2 cellular contexts compared by ENCODE assay signal in genomic region chr18:9289698-9290097, GRCh38.
TF ChIP-seq lines count a peak whose summit lies in the region.

No MANE protein-coding gene starts in this region.

TF ChIP-seq in H1, 55 proteins besides CTCF, POLR2A, EP300 and RAD21 (continued from another document):
- peak; percentile 95 for TF ChIP-seq MAFK (IDR thresholded peaks at IDR 0.05; ENCODE audit: low read depth, low read length)
- TF ChIP-seq MAX (IDR thresholded peaks at IDR 0.05): no peak
- no peak for TF ChIP-seq RFX5 (IDR thresholded peaks at IDR 0.05; ENCODE audit: borderline replicate concordance, low read depth, low read length)
- no peak for TF ChIP-seq SIRT6 (IDR thresholded peaks at IDR 0.05; ENCODE audit: low read length)
- TF ChIP-seq JUN (IDR thresholded peaks at IDR 0.05; ENCODE audit: low read depth, low read length): no peak
- no peak for TF ChIP-seq ATF2 (IDR thresholded peaks at IDR 0.05; ENCODE audit: low read length)

TF ChIP-seq in WTC11, 78 proteins besides CTCF, POLR2A, EP300 and RAD21 (continued from another document):
- TF ChIP-seq ATF2 (CRISPR knock-in tag; IDR thresholded peaks at IDR 0.05; ENCODE audit: borderline replicate concordance, low read depth) (no peak), ZNF219 (CRISPR knock-in tag; IDR thresholded peaks at IDR 0.05; ENCODE audit: borderline replicate concordance) (no peak), ELF4 (CRISPR knock-in tag; IDR thresholded peaks at IDR 0.05; ENCODE audit: low read depth) (no peak), E2F5 (CRISPR knock-in tag; IDR thresholded peaks at IDR 0.05) (no peak), ZNF671 (CRISPR knock-in tag; IDR thresholded peaks at IDR 0.05) (no peak), ZNF532 (CRISPR knock-in tag; IDR thresholded peaks at IDR 0.05; ENCODE audit: borderline replicate concordance) (no peak), IRF2 (CRISPR knock-in tag; IDR thresholded peaks at IDR 0.05; ENCODE audit: borderline replicate concordance, low read depth) (no peak), USF1 (CRISPR knock-in tag; IDR thresholded peaks at IDR 0.05) (no peak)
